1 cellular context compared by ENCODE assay signal in genomic region chr17:57667461-57667923, GRCh38.
TF ChIP-seq lines count a peak whose summit lies in the region.

No MANE protein-coding gene starts in this region.

TF ChIP-seq in GM23338, 12 proteins besides CTCF, POLR2A, EP300 and RAD21 (continued from another document):
- no peak for TF ChIP-seq REST (IDR thresholded peaks at IDR 0.05; ENCODE audit: unreplicated experiment)
- no peak for TF ChIP-seq ZNF114 (CRISPR knock-in tag; IDR thresholded peaks at IDR 0.05)
- TF ChIP-seq EZH2phosphoT487 (IDR thresholded peaks at IDR 0.05; ENCODE audit: unreplicated experiment) = no peak
- TF ChIP-seq ETS1 (IDR thresholded peaks at IDR 0.05) = no peak
- TF ChIP-seq ZNF331 (CRISPR knock-in tag; IDR thresholded peaks at IDR 0.05; ENCODE audit: low read depth) = no peak
- TF ChIP-seq POLR2AphosphoS5 (IDR thresholded peaks at IDR 0.05; ENCODE audit: low read depth) = no peak
